Comparison of ENCODE assay signal across 36 cellular contexts in genomic region chr22:43888740-43889139, GRCh38. TPM values are rescaled to one million over a fixed set of nuclear protein-coding genes. Genes with fewer than 3 reads are reported as not detected.
"Had no signal": no experiment of that assay in that cellular context is flagged by ENCODE, and none has a peak within 500 bp of the region (broad histone marks: within the 10 kb centered on the region; RNA-seq: fewer than 3 reads in every experiment).

No MANE protein-coding gene starts in this region.

- H3K27ac ChIP-seq: adrenal gland, Peyer's patch, RWPE1 had no signal

- H3K27ac Mint-ChIP-seq: activated CD4-positive, alpha-beta T cell treated with anti-CD3 and anti-CD28 coated beads, Interleukin-2, amount 10 ng/mL, durations not matched to agents 24 days and 14 days; activated CD8-positive, alpha-beta T cell treated with anti-CD3 and anti-CD28 coated beads for 36 hours; activated naive CD4-positive, alpha-beta T cell treated with anti-CD3 and anti-CD28 coated beads for 36 hours; activated naive CD4-positive, alpha-beta T cell treated with anti-CD3 and anti-CD28 coated beads, Interleukin-2, amount 50 U/mL, for 72 hours; activated T-cell treated with anti-CD3 and anti-CD28 coated beads, Interleukin-2, amount 50 U/mL, for 72 hours; activated T-helper 17 cell treated with anti-CD3 and anti-CD28 coated beads, Interleukin-2, amount 50 U/mL, for 72 hours; T-cell had no signal

- H3K4me3 Mint-ChIP-seq: activated CD4-positive, alpha-beta T cell treated with anti-CD3 and anti-CD28 coated beads, Interleukin-2, amount 10 ng/mL, durations not matched to agents 24 days and 14 days; activated CD8-positive, alpha-beta T cell treated with anti-CD3 and anti-CD28 coated beads for 36 hours; activated naive CD4-positive, alpha-beta T cell treated with anti-CD3 and anti-CD28 coated beads for 36 hours; activated T-cell treated with anti-CD3 and anti-CD28 coated beads, Interleukin-2, amount 50 U/mL, for 72 hours; activated T-helper 17 cell treated with anti-CD3 and anti-CD28 coated beads, Interleukin-2, amount 50 U/mL, for 72 hours; brain; T-cell had no signal

- DNase-seq: activated CD4-positive, alpha-beta T cell treated with anti-CD3 and anti-CD28 coated beads, Interleukin-2, amount 10 ng/mL, durations not matched to agents 24 days and 14 days; activated CD4-positive, alpha-beta T cell treated with anti-CD3 and anti-CD28 coated beads, Interleukin-2, amount 50 U/mL, for 4 hours; activated CD8-positive, alpha-beta T cell treated with anti-CD3 and anti-CD28 coated beads for 36 hours; activated gamma-delta T cell treated with Interleukin-2 at 50 U/mL for 16 hours; activated naive CD4-positive, alpha-beta T cell treated with anti-CD3 and anti-CD28 coated beads for 36 hours; activated T-cell treated with anti-CD3 and anti-CD28 coated beads, Interleukin-2, amount 50 U/mL, for 1 hour; activated T-cell treated with anti-CD3 and anti-CD28 coated beads, Interleukin-2, amount 50 U/mL, for 72 hours; central memory CD4-positive, alpha-beta T cell; Kasumi-1; KG1; MG63; NCI-H1048; NCI-H1436 treated with DMSO at 0.1 percent for 48 hours; NCI-H1694 treated with DMSO at 0.1 percent for 48 hours; NCI-H2029; NCI-H345; NCI-H524 treated with DMSO at 0.1 percent for 48 hours; PC-3; Peyer's patch; SIG-M5; T-cell; T1000 had no signal

- H3K9me3 ChIP-seq: adrenal gland, MG63, Peyer's patch had no signal

- H3K4me1 Mint-ChIP-seq: activated CD4-positive, alpha-beta T cell treated with anti-CD3 and anti-CD28 coated beads, Interleukin-2, amount 10 ng/mL, durations not matched to agents 24 days and 14 days; activated T-helper 17 cell treated with anti-CD3 and anti-CD28 coated beads, Interleukin-2, amount 50 U/mL, for 72 hours; brain had no signal

- FAIRE-seq: bronchial epithelial cell, TTC549 had no signal

- H3K4me1 ChIP-seq: adrenal gland, Peyer's patch had no signal

- H3K4me3 ChIP-seq: adrenal gland, MG63, Peyer's patch had no signal

- ATAC-seq: activated CD8-positive, alpha-beta T cell treated with anti-CD3 and anti-CD28 coated beads for 36 hours; activated naive CD4-positive, alpha-beta T cell treated with anti-CD3 and anti-CD28 coated beads, Interleukin-2, amount 50 U/mL, for 72 hours; activated T-cell treated with anti-CD3 and anti-CD28 coated beads, Interleukin-2, amount 50 U/mL, for 72 hours; activated T-helper 17 cell treated with anti-CD3 and anti-CD28 coated beads, Interleukin-2, amount 50 U/mL, for 72 hours; PC-3; Right ventricle myocardium inferior; SK-N-SH treated with all-trans-retinoic acid at 6 μM for 48 hours; T-cell had no signal

- H3K36me3 Mint-ChIP-seq: activated naive CD4-positive, alpha-beta T cell treated with anti-CD3 and anti-CD28 coated beads, Interleukin-2, amount 50 U/mL, for 72 hours; brain; T-cell had no signal

- H3K36me3 ChIP-seq: adrenal gland, MG63, Peyer's patch had no signal

RNA-seq across cellular contexts. Expression of gene PNPLA5, which starts 3.1 kb away (rescaled TPM):
- total RNA-seq: activated CD4-positive, alpha-beta T cell treated with anti-CD3 and anti-CD28 coated beads, Interleukin-2, amount 10 ng/mL, durations not matched to agents 24 days and 14 days; activated CD8-positive, alpha-beta memory T cell treated with anti-CD3 and anti-CD28 coated beads for 36 hours; activated CD8-positive, alpha-beta T cell treated with anti-CD3 and anti-CD28 coated beads for 36 hours; activated naive CD4-positive, alpha-beta T cell treated with anti-CD3 and anti-CD28 coated beads for 36 hours; activated naive CD4-positive, alpha-beta T cell treated with anti-CD3 and anti-CD28 coated beads, Interleukin-2, amount 50 U/mL, for 72 hours; activated T-cell treated with anti-CD3 and anti-CD28 coated beads, Interleukin-2, amount 50 U/mL, for 72 hours; activated T-helper 17 cell treated with anti-CD3 and anti-CD28 coated beads, Interleukin-2, amount 50 U/mL, for 72 hours; adrenal gland; bronchial epithelial cell; cerebellum; NCI-H460; PC-3; Peyer's patch; Right ventricle myocardium inferior; SK-MEL-5; T-cell; T-helper 2 cell treated with Interferon-gamma antibody and Interleukin-4, amounts not matched to agents 100 ng/mL and 5 ng/mL, for 36 hours had no signal
- polyA plus RNA-seq: adrenal gland had no signal

RNA-seq across cellular contexts. Expression of gene SULT4A1, which starts 26.4 kb away (rescaled TPM):
- total RNA-seq: activated CD4-positive, alpha-beta T cell treated with anti-CD3 and anti-CD28 coated beads, Interleukin-2, amount 10 ng/mL, durations not matched to agents 24 days and 14 days; activated CD8-positive, alpha-beta memory T cell treated with anti-CD3 and anti-CD28 coated beads for 36 hours; activated CD8-positive, alpha-beta T cell treated with anti-CD3 and anti-CD28 coated beads for 36 hours; activated naive CD4-positive, alpha-beta T cell treated with anti-CD3 and anti-CD28 coated beads for 36 hours; activated T-cell treated with anti-CD3 and anti-CD28 coated beads, Interleukin-2, amount 50 U/mL, for 72 hours; NCI-H460; PC-3; T-cell; T-helper 2 cell treated with Interferon-gamma antibody and Interleukin-4, amounts not matched to agents 100 ng/mL and 5 ng/mL, for 36 hours had no signal
